In the genomic region with DNA sequence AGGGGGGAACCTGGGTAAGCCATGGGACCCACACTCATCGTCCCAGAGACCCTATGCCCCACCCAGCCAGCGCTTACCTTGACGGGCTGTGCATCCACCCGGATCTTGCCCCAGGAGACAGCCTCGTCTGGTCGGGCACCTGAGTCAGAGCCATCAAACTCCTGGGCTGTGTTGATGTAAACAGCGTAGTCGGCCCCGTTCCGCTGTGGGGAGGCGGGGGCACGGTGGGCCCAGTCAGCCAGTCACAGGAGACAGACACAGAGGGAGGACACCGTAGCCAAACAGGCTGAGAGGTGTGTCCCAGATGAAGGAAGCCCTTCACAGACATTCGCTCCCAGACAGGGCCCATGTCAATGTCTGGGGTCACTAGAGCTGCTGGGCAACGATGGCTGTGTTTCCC, we compare ENCODE assay signal across 1 cellular context.
TF ChIP-seq lines count a peak whose summit lies in the region.

No MANE protein-coding gene starts in this region.

TF ChIP-seq in H1, 55 proteins besides CTCF, POLR2A, EP300 and RAD21:
- no peak for TF ChIP-seq JUN (IDR thresholded peaks at IDR 0.05; ENCODE audit: low read depth, low read length)
- no peak for TF ChIP-seq SAP30 (IDR thresholded peaks at IDR 0.05; ENCODE audit: insufficient read depth, insufficient replicate concordance, low read length)
- TF ChIP-seq POU5F1 (IDR thresholded peaks at IDR 0.05; ENCODE audit: low read depth, low read length): no peak
- TF ChIP-seq RFX5 (IDR thresholded peaks at IDR 0.05; ENCODE audit: borderline replicate concordance, low read depth, low read length): no peak
- no peak for TF ChIP-seq GTF2F1 (IDR thresholded peaks at IDR 0.05; ENCODE audit: borderline replicate concordance, low read depth, low read length)
- TF ChIP-seq, protein P1, sequence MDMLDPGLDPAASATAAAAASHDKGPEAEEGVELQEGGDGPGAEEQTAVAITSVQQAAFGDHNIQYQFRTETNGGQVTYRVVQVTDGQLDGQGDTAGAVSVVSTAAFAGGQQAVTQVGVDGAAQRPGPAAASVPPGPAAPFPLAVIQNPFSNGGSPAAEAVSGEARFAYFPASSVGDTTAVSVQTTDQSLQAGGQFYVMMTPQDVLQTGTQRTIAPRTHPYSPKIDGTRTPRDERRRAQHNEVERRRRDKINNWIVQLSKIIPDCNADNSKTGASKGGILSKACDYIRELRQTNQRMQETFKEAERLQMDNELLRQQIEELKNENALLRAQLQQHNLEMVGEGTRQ (IDR thresholded peaks at IDR 0.05; ENCODE audit: low read length): no peak
- no peak for TF ChIP-seq TBP (IDR thresholded peaks at IDR 0.05; ENCODE audit: low read depth, low read length)
